ENCODE assay signal across 1 cellular context in genomic region chr7:27146491-27147210, GRCh38.
TF ChIP-seq lines count a peak whose summit lies in the region.

No MANE protein-coding gene starts in this region.

TF ChIP-seq in endothelial cell of umbilical vein, 7 proteins besides CTCF, POLR2A, EP300 and RAD21:
- TF ChIP-seq JUN (IDR thresholded peaks at IDR 0.05; ENCODE audit: borderline replicate concordance, insufficient read depth, insufficient read length, low read depth) (no peak), GATA2 (IDR thresholded peaks at IDR 0.05; ENCODE audit: insufficient read depth, insufficient read length, low read depth, low read length) (no peak), MYC (IDR thresholded peaks at IDR 0.05; ENCODE audit: low read depth, low read length) (no peak), MAX (IDR thresholded peaks at IDR 0.05; ENCODE audit: insufficient read depth, insufficient read length) (no peak), FOS (IDR thresholded peaks at IDR 0.05; ENCODE audit: borderline replicate concordance, insufficient read depth, low read length) (no peak), POLR2AphosphoS5 (IDR thresholded peaks at IDR 0.05; ENCODE audit: insufficient read depth, low read depth, low read length) (no peak), EZH2 (IDR thresholded peaks at IDR 0.05; ENCODE audit: borderline replicate concordance, low read depth, low read length, severe bottlenecking) (no peak)
